Comparison of ENCODE assay signal across 13 cellular contexts in the genomic region with DNA sequence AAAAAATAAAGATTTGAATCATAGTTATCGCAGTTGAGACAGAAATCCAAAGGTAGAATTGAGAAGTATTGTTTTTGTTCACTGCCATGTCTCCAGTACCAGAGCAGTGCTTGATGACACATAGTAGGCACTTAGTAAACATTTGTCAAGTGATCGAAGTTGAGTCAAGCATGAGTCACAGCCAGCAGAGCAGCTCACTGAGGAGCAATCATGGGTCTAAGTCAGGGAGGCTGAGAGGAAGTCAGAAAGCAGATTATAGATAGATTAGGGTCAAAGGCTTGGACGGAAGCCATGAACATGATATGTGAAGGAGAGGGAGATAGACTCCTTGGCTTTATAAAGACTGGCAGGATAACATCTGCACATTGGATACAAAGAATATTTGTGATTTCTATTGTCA.
DNase-seq lines count a peak whose midpoint lies in the region; ATAC-seq, FAIRE-seq and TF ChIP-seq lines count a peak whose summit lies in the region.
"Had no signal": no experiment of that assay in that cellular context is flagged by ENCODE, and none has a peak within 500 bp of the region (broad histone marks: within the 10 kb centered on the region; RNA-seq: fewer than 3 reads in every experiment).

No MANE protein-coding gene starts in this region.

- H3K4me1 Mint-ChIP-seq in activated naive CD8-positive, alpha-beta T cell treated with anti-CD3 and anti-CD28 coated beads, Interleukin-2, amount 50 U/mL, for 24 hours, result peaks cover 2% of the 10 kb centered on the region
- no peaks in the 10 kb centered on the region for H3K4me1 Mint-ChIP-seq in activated naive CD8-positive, alpha-beta T cell treated with anti-CD3 and anti-CD28 coated beads for 36 hours

- H3K27me3 Mint-ChIP-seq in activated naive CD8-positive, alpha-beta T cell treated with anti-CD3 and anti-CD28 coated beads, Interleukin-2, amount 50 U/mL, for 24 hours, result peaks cover 6% of the 10 kb centered on the region
- H3K27me3 Mint-ChIP-seq in activated naive CD8-positive, alpha-beta T cell treated with anti-CD3 and anti-CD28 coated beads for 36 hours, result peaks cover 3% of the 10 kb centered on the region

- no peak for TF ChIP-seq CTCF in spleen (IDR thresholded peaks at IDR 0.05 in 8 of 11, conservative IDR thresholded peaks at IDR 0.05 in 3 of 11)

- H3K4me3 Mint-ChIP-seq in activated naive CD8-positive, alpha-beta T cell treated with anti-CD3 and anti-CD28 coated beads, Interleukin-2, amount 50 U/mL, for 24 hours, result no peak overlapping the region
- H3K4me3 Mint-ChIP-seq in activated naive CD8-positive, alpha-beta T cell treated with anti-CD3 and anti-CD28 coated beads for 36 hours, result no peak overlapping the region

- FAIRE-seq in RCC 7860 (lab: Jason Lieb, UNC), result no peak

- H3K36me3 Mint-ChIP-seq in activated naive CD8-positive, alpha-beta T cell treated with anti-CD3 and anti-CD28 coated beads, Interleukin-2, amount 50 U/mL, for 24 hours (ENCODE audit: low read depth), result no peaks in the 10 kb centered on the region
- H3K36me3 Mint-ChIP-seq in activated naive CD8-positive, alpha-beta T cell treated with anti-CD3 and anti-CD28 coated beads for 36 hours, result no peaks in the 10 kb centered on the region

- H3K4me3 ChIP-seq in spleen, result no peak overlapping the region
- H3K4me3 ChIP-seq: esophagus muscularis mucosa, lower lobe of right lung, sigmoid colon had no signal

- H3K27ac Mint-ChIP-seq in activated naive CD8-positive, alpha-beta T cell treated with anti-CD3 and anti-CD28 coated beads, Interleukin-2, amount 50 U/mL, for 24 hours, result no peak overlapping the region
- H3K27ac Mint-ChIP-seq in activated naive CD8-positive, alpha-beta T cell treated with anti-CD3 and anti-CD28 coated beads for 36 hours, result no peak overlapping the region

- H3K36me3 ChIP-seq in spleen, result no peaks in the 10 kb centered on the region
- H3K36me3 ChIP-seq: esophagus muscularis mucosa, lower lobe of right lung, sigmoid colon had no signal

- intact Hi-C loops in spleen (cut with DNase I; ENCODE audit: low total_unique reads), result no loop called here

- no peaks in the 10 kb centered on the region for H3K9me3 Mint-ChIP-seq in activated naive CD8-positive, alpha-beta T cell treated with anti-CD3 and anti-CD28 coated beads, Interleukin-2, amount 50 U/mL, for 24 hours
- no peaks in the 10 kb centered on the region for H3K9me3 Mint-ChIP-seq in activated naive CD8-positive, alpha-beta T cell treated with anti-CD3 and anti-CD28 coated beads for 36 hours

- no peak for DNase-seq in activated naive CD8-positive, alpha-beta T cell treated with anti-CD3 and anti-CD28 coated beads, Interleukin-2, amount 50 U/mL, for 24 hours
- no peak for DNase-seq in activated naive CD8-positive, alpha-beta T cell treated with anti-CD3 and anti-CD28 coated beads for 36 hours
- DNase-seq in RCC 7860 (ENCODE audit: low spot score), result peak; percentile 15
- peak; percentile 2 for DNase-seq in epithelial cell of prostate (ENCODE audit: low read depth, low spot score)
- peak; percentile 29 for DNase-seq in stromal cell of bone marrow (ENCODE audit: low read depth)
- no peak for DNase-seq in NCI-H446 (lab: John Stamatoyannopoulos, UW)
- no peak for DNase-seq in spleen
- DNase-seq: activated CD4-positive, CD25-positive, alpha-beta regulatory T cell; lower lobe of right lung; sigmoid colon; stimulated activated naive CD4-positive, alpha-beta T cell had no signal

- TF ChIP-seq POLR2A in spleen (IDR thresholded peaks at IDR 0.05), result no peak

- no peak overlapping the region for H3K27ac ChIP-seq in epithelial cell of prostate
- no peak overlapping the region for H3K27ac ChIP-seq in spleen
- H3K27ac ChIP-seq: esophagus muscularis mucosa, lower lobe of right lung, sigmoid colon had no signal

- no peaks in the 10 kb centered on the region for H3K9me3 ChIP-seq in spleen
- H3K9me3 ChIP-seq: esophagus muscularis mucosa, lower lobe of right lung, sigmoid colon had no signal

- ATAC-seq in activated naive CD8-positive, alpha-beta T cell treated with anti-CD3 and anti-CD28 coated beads, Interleukin-2, amount 50 U/mL, for 24 hours, result peak; percentile 75
- ATAC-seq in HG03442 (IDR thresholded peaks at IDR 0.05; ENCODE audit: unreplicated experiment), result no peak

- H3K27me3 ChIP-seq in spleen (replicated peaks in 1 of 7), result no peaks in the 10 kb centered on the region
- H3K27me3 ChIP-seq: esophagus muscularis mucosa, sigmoid colon had no signal

- peaks cover 0 to 10% (median 0%) of the 10 kb centered on the region in 6 donors for H3K4me1 ChIP-seq in spleen
- H3K4me1 ChIP-seq: esophagus muscularis mucosa, lower lobe of right lung, sigmoid colon had no signal

- WGBS in spleen, 5 donors, result 50 to 79% (median 54%) methylated on average over 3 of the region's 3 CpGs

Comparison
In these comparisons a context has a peak if more than half of its experiments do, and no peak if none do; other contexts are left out.
1. DNase-seq: peak in RCC 7860 (single experiment), epithelial cell of prostate (single experiment) and stromal cell of bone marrow (single experiment); none in activated naive CD8-positive, alpha-beta T cell treated with anti-CD3 and anti-CD28 coated beads, Interleukin-2, amount 50 U/mL, for 24 hours (single experiment), activated naive CD8-positive, alpha-beta T cell treated with anti-CD3 and anti-CD28 coated beads for 36 hours (single experiment), NCI-H446 (0 of 2) and spleen (single experiment).